18 cellular contexts compared by ENCODE assay signal in the genomic region with DNA sequence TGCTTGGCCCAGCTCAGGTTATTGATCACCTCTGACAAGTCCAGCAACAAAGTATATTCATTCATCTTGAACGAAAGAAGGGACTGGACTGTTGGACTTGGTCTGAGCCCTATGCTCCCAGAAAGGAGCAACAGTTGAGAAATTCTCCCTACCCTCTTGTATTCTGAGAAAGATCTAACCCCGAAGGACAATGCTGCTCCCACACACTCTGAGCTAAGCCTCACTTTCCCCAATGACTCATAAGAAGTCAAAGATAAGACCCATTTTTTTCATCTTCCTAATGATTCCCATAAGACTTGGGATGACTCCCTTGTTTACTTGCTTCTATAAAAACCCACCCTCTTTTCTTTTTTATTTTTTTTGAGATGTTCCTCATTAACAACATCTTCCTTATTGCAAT.
DNase-seq lines count a peak whose midpoint lies in the region; ATAC-seq and TF ChIP-seq lines count a peak whose summit lies in the region.
"Had no signal": no experiment of that assay in that cellular context is flagged by ENCODE, and none has a peak within 500 bp of the region (broad histone marks: within the 10 kb centered on the region; RNA-seq: fewer than 3 reads in every experiment).

No MANE protein-coding gene starts in this region.

- H3K36me3 Mint-ChIP-seq in stimulated activated naive CD8-positive, alpha-beta T cell treated with anti-CD3 and anti-CD28 coated beads, Interleukin-15, Interleukin-2, amounts not matched to agents 100 ng/mL and 50 ng/mL, for 24 hours (ENCODE audit: low read depth): no peaks in the 10 kb centered on the region
- H3K36me3 Mint-ChIP-seq in Caco-2 (ENCODE audit: insufficient read depth, unreplicated experiment): no peaks in the 10 kb centered on the region

- H3K27ac ChIP-seq in left lung (peak overlapping the region in 1 of 2 donors; percentile 40), caudate nucleus (ENCODE audit: low read depth, low read length) (no peak overlapping the region)
- H3K27ac ChIP-seq: A549, cardiac muscle cell, KMS-11, WERI-Rb-1 had no signal

- H3K27ac Mint-ChIP-seq in stimulated activated naive CD8-positive, alpha-beta T cell treated with anti-CD3 and anti-CD28 coated beads, Interleukin-15, Interleukin-2, amounts not matched to agents 100 ng/mL and 50 ng/mL, for 24 hours: peak overlapping the region; percentile 9
- no peak overlapping the region for H3K27ac Mint-ChIP-seq in stimulated activated naive CD8-positive, alpha-beta T cell treated with anti-CD3 and anti-CD28 coated beads, Interleukin-15, amount 100 ng/mL, for 72 hours
- H3K27ac Mint-ChIP-seq in Caco-2 (ENCODE audit: unreplicated experiment): no peak overlapping the region

- H3K4me1 ChIP-seq in left lung: no peaks in the 10 kb centered on the region
- no peaks in the 10 kb centered on the region for H3K4me1 ChIP-seq in Caco-2

- no peak for ATAC-seq in stimulated activated naive CD8-positive, alpha-beta T cell treated with anti-CD3 and anti-CD28 coated beads, Interleukin-15, amount 100 ng/mL, for 72 hours
- ATAC-seq in left lung: peak; percentile 59
- no peak for ATAC-seq in GM21447 (IDR thresholded peaks at IDR 0.05; ENCODE audit: unreplicated experiment)
- ATAC-seq in GM21390 (IDR thresholded peaks at IDR 0.05; ENCODE audit: unreplicated experiment): no peak
- ATAC-seq: A549 had no signal

- H3K4me3 ChIP-seq in cardiac fibroblast (replicated peaks in 1 of 2; ENCODE audit: low read depth in 2 of 2, low read length in 2 of 2) (no peak overlapping the region), left lung (no peak overlapping the region), Caco-2 (ENCODE audit: low read depth, low read length) (no peak overlapping the region)
- H3K4me3 ChIP-seq: A549, cardiac muscle cell had no signal

- peaks cover 8% of the 10 kb centered on the region for H3K9me3 Mint-ChIP-seq in stimulated activated naive CD8-positive, alpha-beta T cell treated with anti-CD3 and anti-CD28 coated beads, Interleukin-15, Interleukin-2, amounts not matched to agents 100 ng/mL and 50 ng/mL, for 24 hours
- H3K9me3 Mint-ChIP-seq in stimulated activated naive CD8-positive, alpha-beta T cell treated with anti-CD3 and anti-CD28 coated beads, Interleukin-15, amount 100 ng/mL, for 72 hours: peaks cover 5 to 8% of the 10 kb centered on the region in 2 donors
- no peaks in the 10 kb centered on the region for H3K9me3 Mint-ChIP-seq in Caco-2 (ENCODE audit: unreplicated experiment)

- H3K27me3 Mint-ChIP-seq in stimulated activated naive CD8-positive, alpha-beta T cell treated with anti-CD3 and anti-CD28 coated beads, Interleukin-15, Interleukin-2, amounts not matched to agents 100 ng/mL and 50 ng/mL, for 24 hours: peaks cover 30% of the 10 kb centered on the region
- H3K27me3 Mint-ChIP-seq in stimulated activated naive CD8-positive, alpha-beta T cell treated with anti-CD3 and anti-CD28 coated beads, Interleukin-15, amount 100 ng/mL, for 72 hours: peaks cover 36% of the 10 kb centered on the region
- H3K27me3 Mint-ChIP-seq in Caco-2 (ENCODE audit: insufficient read depth, unreplicated experiment): peaks cover 12% of the 10 kb centered on the region

- H3K4me3 Mint-ChIP-seq in stimulated activated naive CD8-positive, alpha-beta T cell treated with anti-CD3 and anti-CD28 coated beads, Interleukin-15, Interleukin-2, amounts not matched to agents 100 ng/mL and 50 ng/mL, for 24 hours: no peak overlapping the region
- no peak overlapping the region for H3K4me3 Mint-ChIP-seq in stimulated activated naive CD8-positive, alpha-beta T cell treated with anti-CD3 and anti-CD28 coated beads, Interleukin-15, amount 100 ng/mL, for 72 hours
- no peak overlapping the region for H3K4me3 Mint-ChIP-seq in Caco-2 (ENCODE audit: unreplicated experiment)

- DNase-seq in stimulated activated naive CD8-positive, alpha-beta T cell treated with anti-CD3 and anti-CD28 coated beads, Interleukin-15, amount 100 ng/mL, for 72 hours: no peak
- peak; percentile 79 to 90 for DNase-seq in cardiac fibroblast (ENCODE audit: low read depth in 2 of 2)
- no peak for DNase-seq in left lung
- DNase-seq in Caco-2: no peak
- no peak for DNase-seq in caudate nucleus (lab: John Stamatoyannopoulos, UW)
- DNase-seq: activated gamma-delta T cell treated with Interleukin-2 at 50 U/mL for 16 hours, glutamatergic neuron, NCI-H1417, OCI-M1, posterior cingulate gyrus, trophoblast cell, WERI-Rb-1 had no signal

- BruUV-seq in Caco-2 (replicated peaks; lab: Mats Ljungman, UMichigan): no TSS peak

- H3K27me3 ChIP-seq in left lung: no peaks in the 10 kb centered on the region
- H3K27me3 ChIP-seq in Caco-2 (replicated peaks; ENCODE audit: control insufficient read depth, insufficient read depth, low read length): no peaks in the 10 kb centered on the region
- H3K27me3 ChIP-seq: cardiac muscle cell had no signal

- intact Hi-C loops in left lung (cut with DNase I): no loop called here
- intact Hi-C loops in Caco-2 (cut with micrococcal nuclease; ENCODE audit: unreplicated experiment): no loop called here

- peaks cover 13% of the 10 kb centered on the region for H3K4me1 Mint-ChIP-seq in stimulated activated naive CD8-positive, alpha-beta T cell treated with anti-CD3 and anti-CD28 coated beads, Interleukin-15, Interleukin-2, amounts not matched to agents 100 ng/mL and 50 ng/mL, for 24 hours (ENCODE audit: low read depth)
- H3K4me1 Mint-ChIP-seq in stimulated activated naive CD8-positive, alpha-beta T cell treated with anti-CD3 and anti-CD28 coated beads, Interleukin-15, amount 100 ng/mL, for 72 hours: peaks cover 13% of the 10 kb centered on the region
- no peaks in the 10 kb centered on the region for H3K4me1 Mint-ChIP-seq in Caco-2 (ENCODE audit: low read depth, unreplicated experiment)

- CTCF ChIA-PET in Caco-2 (lab: Charles Lee): no interaction called here

- H3K36me3 ChIP-seq in left lung: no peaks in the 10 kb centered on the region
- no peaks in the 10 kb centered on the region for H3K36me3 ChIP-seq in Caco-2 (ENCODE audit: control insufficient read depth, insufficient read depth, low read length)
- H3K36me3 ChIP-seq: cardiac muscle cell, WERI-Rb-1 had no signal

- no peak for TF ChIP-seq CTCF in cardiac fibroblast (IDR thresholded peaks at IDR 0.05; ENCODE audit: low read depth, low read length)
- TF ChIP-seq CTCF in left lung (IDR thresholded peaks at IDR 0.05): no peak
- no peak for TF ChIP-seq CTCF in Caco-2 (IDR thresholded peaks at IDR 0.05; ENCODE audit: insufficient read depth in 1 of 2, low read depth in 1 of 2, low read length in 1 of 2, severe bottlenecking in 1 of 2, unreplicated experiment in 1 of 2)

- POLR2A ChIA-PET in Caco-2 (lab: Charles Lee): no interaction called here

- no peaks in the 10 kb centered on the region for H3K9me3 ChIP-seq in left lung
- no peaks in the 10 kb centered on the region for H3K9me3 ChIP-seq in Caco-2

Comparison
In these comparisons a context has a peak if more than half of its experiments do, and no peak if none do; other contexts are left out.
1. DNase-seq: peak in cardiac fibroblast (2 of 2); none in stimulated activated naive CD8-positive, alpha-beta T cell treated with anti-CD3 and anti-CD28 coated beads, Interleukin-15, amount 100 ng/mL, for 72 hours (0 of 2), left lung (0 of 2), Caco-2 (0 of 2) and caudate nucleus (0 of 61).